Comparison of ENCODE assay signal across 1 cellular context in genomic region chr4:76214269-76214628, GRCh38.
A peak's percentile ranks its signal among the peaks of the same experiment; 100 is the strongest.
TF ChIP-seq lines count a peak whose summit lies in the region.

No MANE protein-coding gene starts in this region.

TF ChIP-seq in HepG2, 621 proteins besides CTCF, POLR2A, EP300 and RAD21 (continued from another document):
- TF ChIP-seq ZBTB39 (CRISPR knock-in tag; IDR thresholded peaks at IDR 0.05) (no peak), KAT8 (CRISPR knock-in tag; IDR thresholded peaks at IDR 0.05) (no peak), POLR2AphosphoS5 (IDR thresholded peaks at IDR 0.05; ENCODE audit: low read depth, low read length) (no peak), ZNF205 (CRISPR knock-in tag; IDR thresholded peaks at IDR 0.05) (no peak), ZNF747 (CRISPR knock-in tag; IDR thresholded peaks at IDR 0.05; ENCODE audit: borderline replicate concordance) (0 out of 2 replicates have a peak, but pooled peaks have one; percentile 44), ZNF512 (CRISPR knock-in tag; IDR thresholded peaks at IDR 0.05) (0 out of 2 replicates have a peak, but pooled peaks have one; percentile 25), RCOR2 (CRISPR knock-in tag; IDR thresholded peaks at IDR 0.05) (no peak), GLMP (CRISPR knock-in tag; IDR thresholded peaks at IDR 0.05; ENCODE audit: borderline replicate concordance) (no peak), ZFP91 (CRISPR knock-in tag; IDR thresholded peaks at IDR 0.05; ENCODE audit: borderline replicate concordance) (no peak), TSC22D2 (CRISPR knock-in tag; IDR thresholded peaks at IDR 0.05; ENCODE audit: borderline replicate concordance) (0 out of 2 replicates have a peak, but pooled peaks have one; percentile 12), PATZ1 (CRISPR knock-in tag; IDR thresholded peaks at IDR 0.05) (0 out of 2 replicates have a peak, but pooled peaks have one; percentile 6), ZEB1 (IDR thresholded peaks at IDR 0.05; ENCODE audit: insufficient replicate concordance, low read depth) (no peak), SRSF9 (IDR thresholded peaks at IDR 0.05; ENCODE audit: borderline replicate concordance, insufficient read depth, low read depth, low read length, poor library complexity, severe bottlenecking) (no peak), PHF20 (CRISPR knock-in tag; IDR thresholded peaks at IDR 0.05) (no peak), ZFP41 (CRISPR knock-in tag; IDR thresholded peaks at IDR 0.05; ENCODE audit: borderline replicate concordance) (0 out of 2 replicates have a peak, but pooled peaks have one; percentile 39), SMAD1 (CRISPR knock-in tag; IDR thresholded peaks at IDR 0.05; ENCODE audit: borderline replicate concordance, low read depth) (peak; percentile 26; the same call in 1 of the 2 replicates), MIXL1 (CRISPR knock-in tag; IDR thresholded peaks at IDR 0.05) (0 out of 2 replicates have a peak, but pooled peaks have one; percentile 11), FOXA3 (CRISPR knock-in tag; IDR thresholded peaks at IDR 0.05) (no peak), ZNF343 (CRISPR knock-in tag; IDR thresholded peaks at IDR 0.05) (0 out of 2 replicates have a peak, but pooled peaks have one; percentile 2), ZNF12 (CRISPR knock-in tag; IDR thresholded peaks at IDR 0.05) (no peak), ZNF460 (CRISPR knock-in tag; IDR thresholded peaks at IDR 0.05; ENCODE audit: borderline replicate concordance) (no peak; the same call in 1 of the 2 replicates)
